ENCODE assay signal across 10 cellular contexts in genomic region chr21:41895643-41896493, GRCh38. TPM values are rescaled to one million over a fixed set of nuclear protein-coding genes. Genes with fewer than 3 reads are reported as not detected.
A peak's percentile ranks its signal among the peaks of the same experiment; 100 is the strongest.
DNase-seq lines count a peak whose midpoint lies in the region; ATAC-seq, FAIRE-seq and TF ChIP-seq lines count a peak whose summit lies in the region.
"Had no signal": no experiment of that assay in that cellular context is flagged by ENCODE, and none has a peak within 500 bp of the region (broad histone marks: within the 10 kb centered on the region; RNA-seq: fewer than 3 reads in every experiment).

No MANE protein-coding gene starts in this region.

- ATAC-seq in SK-N-SH treated with all-trans-retinoic acid at 6 μM for 48 hours, result no peak
- ATAC-seq in HG02678 (IDR thresholded peaks at IDR 0.05; ENCODE audit: unreplicated experiment), result no peak
- ATAC-seq in GM21529 (IDR thresholded peaks at IDR 0.05; ENCODE audit: unreplicated experiment), result no peak

- peak overlapping the region; percentile 14 for H3K27ac Mint-ChIP-seq in endothelial cell (ENCODE audit: unreplicated experiment)

- H3K4me3 Mint-ChIP-seq in endothelial cell (ENCODE audit: unreplicated experiment), result no peak overlapping the region

- DNase-seq in HTR-8/SVneo (ENCODE audit: insufficient read length, low spot score) (no peak), endothelial cell (ENCODE audit: low spot score) (no peak), kidney tubule cell (ENCODE audit: low spot score) (no peak)
- DNase-seq in activated CD4-positive, alpha-beta T cell treated with anti-CD3 and anti-CD28 coated beads, Interleukin-2, amount 50 U/mL, for 48 hours, result peak; percentile 45 to 57
- DNase-seq in stimulated activated CD8-positive, alpha-beta memory T cell treated with anti-CD3 and anti-CD28 coated beads, Interleukin-12 subunit alpha, Interleukin-12 subunit beta, amount 100 ng/mL, for 1 hour (ENCODE audit: low read depth), result peak; percentile 39

- H3K36me3 Mint-ChIP-seq in endothelial cell (ENCODE audit: low read depth, unreplicated experiment), result peaks cover 15% of the 10 kb centered on the region

- peaks cover 10% of the 10 kb centered on the region for H3K27me3 Mint-ChIP-seq in endothelial cell (ENCODE audit: unreplicated experiment)

- peaks cover 34% of the 10 kb centered on the region for H3K4me1 Mint-ChIP-seq in endothelial cell (ENCODE audit: unreplicated experiment)

- peak; percentile 13 for FAIRE-seq in HTR-8/SVneo (lab: Jason Lieb, UNC)
- FAIRE-seq: frontal cortex, TTC549 had no signal

- H3K9me3 Mint-ChIP-seq in endothelial cell (ENCODE audit: unreplicated experiment), result no peaks in the 10 kb centered on the region

- no peak for TF ChIP-seq CTCF in endothelial cell (IDR thresholded peaks at IDR 0.05; ENCODE audit: unreplicated experiment)

TF ChIP-seq in SK-N-SH treated with all-trans-retinoic acid at 6 μM for 48 hours, 23 proteins besides CTCF, POLR2A, EP300 and RAD21:
- TF ChIP-seq ZC3H10 (CRISPR knock-in tag; IDR thresholded peaks at IDR 0.05), result no peak
- no peak for TF ChIP-seq ISL1 (CRISPR knock-in tag; IDR thresholded peaks at IDR 0.05)
- TF ChIP-seq RARB (CRISPR knock-in tag; IDR thresholded peaks at IDR 0.05), result no peak
- TF ChIP-seq ZFP3 (CRISPR knock-in tag; IDR thresholded peaks at IDR 0.05), result no peak
- no peak for TF ChIP-seq SNAI2 (CRISPR knock-in tag; IDR thresholded peaks at IDR 0.05)
- no peak for TF ChIP-seq ZNF70 (CRISPR knock-in tag; IDR thresholded peaks at IDR 0.05)
- no peak for TF ChIP-seq ZNF8 (CRISPR knock-in tag; IDR thresholded peaks at IDR 0.05)
- no peak for TF ChIP-seq CSRNP3 (CRISPR knock-in tag; IDR thresholded peaks at IDR 0.05)
- no peak for TF ChIP-seq BACH2 (CRISPR knock-in tag; IDR thresholded peaks at IDR 0.05; ENCODE audit: borderline replicate concordance)
- TF ChIP-seq OSR1 (CRISPR knock-in tag; IDR thresholded peaks at IDR 0.05), result no peak
- no peak for TF ChIP-seq TOX (CRISPR knock-in tag; IDR thresholded peaks at IDR 0.05; ENCODE audit: borderline replicate concordance)
- TF ChIP-seq CREB5 (CRISPR knock-in tag; IDR thresholded peaks at IDR 0.05; ENCODE audit: low read depth), result no peak
- no peak for TF ChIP-seq ZNF565 (CRISPR knock-in tag; conservative IDR thresholded peaks at IDR 0.05; ENCODE audit: low read depth)
- no peak for TF ChIP-seq CSDC2 (CRISPR knock-in tag; IDR thresholded peaks at IDR 0.05)
- TF ChIP-seq ZFP30 (CRISPR knock-in tag; IDR thresholded peaks at IDR 0.05), result no peak
- TF ChIP-seq PPARA (CRISPR knock-in tag; IDR thresholded peaks at IDR 0.05; ENCODE audit: borderline replicate concordance), result no peak
- no peak for TF ChIP-seq TSHZ2 (CRISPR knock-in tag; IDR thresholded peaks at IDR 0.05)
- TF ChIP-seq POU6F1 (CRISPR knock-in tag; IDR thresholded peaks at IDR 0.05; ENCODE audit: borderline replicate concordance, low read depth), result no peak
- no peak for TF ChIP-seq ESRRG (CRISPR knock-in tag; IDR thresholded peaks at IDR 0.05)
- TF ChIP-seq GLIS3 (CRISPR knock-in tag; IDR thresholded peaks at IDR 0.05), result no peak

RNA-seq across cellular contexts. Expression of gene PRDM15, which starts 16.7 kb away (rescaled TPM):
- 7.5 TPM for total RNA-seq in endothelial cell (ENCODE audit: unreplicated experiment)

RNA-seq across cellular contexts. Expression of gene C2CD2, which starts 58.0 kb away (rescaled TPM):
- total RNA-seq in endothelial cell (ENCODE audit: unreplicated experiment), result 34.3 TPM

Comparison
In these comparisons a context has a peak if more than half of its experiments do, and no peak if none do; other contexts are left out.
1. DNase-seq: peak in activated CD4-positive, alpha-beta T cell treated with anti-CD3 and anti-CD28 coated beads, Interleukin-2, amount 50 U/mL, for 48 hours (2 of 2) and stimulated activated CD8-positive, alpha-beta memory T cell treated with anti-CD3 and anti-CD28 coated beads, Interleukin-12 subunit alpha, Interleukin-12 subunit beta, amount 100 ng/mL, for 1 hour (single experiment); none in HTR-8/SVneo (single experiment), endothelial cell (single experiment) and kidney tubule cell (single experiment).